Comparison of ENCODE assay signal across 28 cellular contexts in the genomic region with DNA sequence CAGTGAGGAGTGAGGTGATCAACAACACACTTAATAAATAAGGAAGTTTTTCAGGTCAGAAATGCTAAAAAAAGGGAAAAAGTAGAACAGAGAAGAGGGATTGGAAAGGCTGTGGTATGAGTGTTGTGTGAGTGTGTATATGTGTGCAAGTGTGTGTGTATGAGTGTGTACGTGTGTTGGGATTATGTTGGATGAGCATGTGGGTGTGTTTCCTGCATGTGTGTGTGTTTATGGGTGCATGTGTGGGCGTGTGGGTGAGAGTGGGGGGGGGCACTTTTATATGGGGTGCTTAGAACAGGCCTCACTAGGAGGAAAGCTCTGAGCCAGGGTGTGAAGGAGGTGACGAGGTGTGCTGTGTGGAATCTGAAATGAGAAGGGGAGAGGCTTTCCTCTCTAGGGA.
"Had no signal": no experiment of that assay in that cellular context is flagged by ENCODE, and none has a peak within 500 bp of the region (broad histone marks: within the 10 kb centered on the region; RNA-seq: fewer than 3 reads in every experiment).

No MANE protein-coding gene starts in this region.

- H3K27me3 ChIP-seq: neural progenitor cell, ovary, suprapubic skin, testis, tibial artery, transverse colon, upper lobe of right lung, uterus had no signal

- ATAC-seq: natural killer cell; psoas muscle; right cardiac atrium; sciatic nerve; stimulated activated memory B cell treated with anti-CD40 and anti-IgM and Interleukin-4, amounts not matched to agents 10 μg/mL and 1 μg/mL and 100 μg/mL, for 72 hours; stimulated activated naive CD8-positive, alpha-beta T cell treated with anti-CD3 and anti-CD28 coated beads, Interleukin-15, amount 100 ng/mL, for 72 hours; stimulated activated naive CD8-positive, alpha-beta T cell treated with anti-CD3 and anti-CD28 coated beads, Interleukin-15, Interleukin-2, amounts not matched to agents 100 U/mL and 50 U/mL, for 24 hours; upper lobe of right lung had no signal

- H3K9me3 ChIP-seq: ovary, psoas muscle, spleen, suprapubic skin, testis, tibial artery, transverse colon, upper lobe of right lung, uterus had no signal

- H3K4me1 ChIP-seq: psoas muscle, transverse colon, upper lobe of right lung, uterus had no signal

- H3K4me3 ChIP-seq: neural progenitor cell, ovary, psoas muscle, skin epidermis, smooth muscle cell, spleen, suprapubic skin, testis, tibial artery, transverse colon, upper lobe of right lung, uterus had no signal

- H3K79me2 ChIP-seq: parathyroid adenoma had no signal

- DNase-seq: natural killer cell; occipital lobe; ovary; posterior cingulate gyrus; psoas muscle; right cardiac atrium; spleen; stimulated activated CD4-positive, alpha-beta T cell treated with anti-CD3 and anti-CD28 coated beads, Interleukin-12 subunit alpha, Interleukin-12 subunit beta, amount 100 ng/mL, for 4 hours; stimulated activated CD4-positive, alpha-beta T cell treated with anti-CD3 and anti-CD28 coated beads, Interleukin-1b, Interleukin-23, amount 100 ng/mL, for 48 hours; stimulated activated CD4-positive, alpha-beta T cell treated with anti-CD3 and anti-CD28 coated beads, Interleukin-4, amount 100 ng/mL, for 1 hour; stimulated activated CD4-positive, alpha-beta T cell treated with anti-CD3 and anti-CD28 coated beads, Interleukin-4, amount 100 ng/mL, for 4 hours; stimulated activated CD8-positive, alpha-beta memory T cell treated with anti-CD3 and anti-CD28 coated beads, Interleukin-4, amount 100 ng/mL, for 48 hours; stimulated activated naive CD4-positive, alpha-beta T cell; stimulated activated naive CD8-positive, alpha-beta T cell treated with anti-CD3 and anti-CD28 coated beads, Interleukin-15, amount 100 ng/mL, for 72 hours; stimulated activated naive CD8-positive, alpha-beta T cell treated with anti-CD3 and anti-CD28 coated beads, Interleukin-15, Interleukin-2, amounts not matched to agents 100 U/mL and 50 U/mL, for 24 hours; substantia nigra; testis; tibial artery; transverse colon; upper lobe of right lung; uterus had no signal

- H3K4me2 ChIP-seq: neural progenitor cell, smooth muscle cell had no signal

- H3K27ac ChIP-seq: neural progenitor cell, ovary, parathyroid adenoma, psoas muscle, skin epidermis, spleen, suprapubic skin, testis, tibial artery, transverse colon, upper lobe of right lung, uterus had no signal

- H3K36me3 ChIP-seq: neural progenitor cell, ovary, spleen, suprapubic skin, tibial artery, transverse colon, upper lobe of right lung, uterus had no signal

- H2AFZ ChIP-seq: neural progenitor cell, parathyroid adenoma had no signal

- H3K9ac ChIP-seq: neural progenitor cell, parathyroid adenoma had no signal
